In the genomic region with DNA sequence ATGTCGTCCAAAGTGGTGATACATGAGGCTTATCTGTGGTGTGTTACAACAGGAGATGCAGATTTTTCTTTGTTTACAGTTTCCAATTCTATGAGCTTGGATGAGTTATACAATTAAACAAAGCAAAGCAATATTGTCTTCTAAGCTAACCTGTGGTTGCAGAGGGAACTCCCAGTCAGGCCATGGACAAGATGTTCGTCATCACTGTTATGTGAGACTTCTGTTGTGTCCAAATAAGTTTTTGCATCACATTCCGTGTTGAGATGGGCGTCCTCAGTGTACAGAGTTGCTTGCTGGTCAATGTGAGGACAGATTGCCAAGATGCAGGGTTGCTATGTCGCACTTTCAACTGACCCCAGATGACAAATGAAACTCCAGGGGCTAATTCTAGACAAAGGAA, we compare ENCODE assay signal across 3 cellular contexts.
TF ChIP-seq lines count a peak whose summit lies in the region.

No MANE protein-coding gene starts in this region.

TF ChIP-seq in IMR-90, 13 proteins besides CTCF, POLR2A, EP300 and RAD21:
- no peak for TF ChIP-seq FOS (IDR thresholded peaks at IDR 0.05; ENCODE audit: low read depth, low read length)
- no peak for TF ChIP-seq BHLHE40 (IDR thresholded peaks at IDR 0.05; ENCODE audit: low read depth, low read length)
- TF ChIP-seq, protein P1, sequence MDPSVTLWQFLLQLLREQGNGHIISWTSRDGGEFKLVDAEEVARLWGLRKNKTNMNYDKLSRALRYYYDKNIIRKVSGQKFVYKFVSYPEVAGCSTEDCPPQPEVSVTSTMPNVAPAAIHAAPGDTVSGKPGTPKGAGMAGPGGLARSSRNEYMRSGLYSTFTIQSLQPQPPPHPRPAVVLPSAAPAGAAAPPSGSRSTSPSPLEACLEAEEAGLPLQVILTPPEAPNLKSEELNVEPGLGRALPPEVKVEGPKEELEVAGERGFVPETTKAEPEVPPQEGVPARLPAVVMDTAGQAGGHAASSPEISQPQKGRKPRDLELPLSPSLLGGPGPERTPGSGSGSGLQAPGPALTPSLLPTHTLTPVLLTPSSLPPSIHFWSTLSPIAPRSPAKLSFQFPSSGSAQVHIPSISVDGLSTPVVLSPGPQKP (IDR thresholded peaks at IDR 0.05; ENCODE audit: borderline replicate concordance, low read depth, low read length): no peak
- TF ChIP-seq CEBPB (IDR thresholded peaks at IDR 0.05; ENCODE audit: low read depth, low read length): no peak
- TF ChIP-seq CHD1 (IDR thresholded peaks at IDR 0.05; ENCODE audit: low read depth, low read length): no peak
- no peak for TF ChIP-seq MAZ (IDR thresholded peaks at IDR 0.05; ENCODE audit: borderline replicate concordance, low read depth, low read length)
- no peak for TF ChIP-seq SMC3 (IDR thresholded peaks at IDR 0.05; ENCODE audit: low read depth, low read length)
- TF ChIP-seq RCOR1 (IDR thresholded peaks at IDR 0.05; ENCODE audit: insufficient replicate concordance, low read length): no peak
- TF ChIP-seq, protein P2, sequence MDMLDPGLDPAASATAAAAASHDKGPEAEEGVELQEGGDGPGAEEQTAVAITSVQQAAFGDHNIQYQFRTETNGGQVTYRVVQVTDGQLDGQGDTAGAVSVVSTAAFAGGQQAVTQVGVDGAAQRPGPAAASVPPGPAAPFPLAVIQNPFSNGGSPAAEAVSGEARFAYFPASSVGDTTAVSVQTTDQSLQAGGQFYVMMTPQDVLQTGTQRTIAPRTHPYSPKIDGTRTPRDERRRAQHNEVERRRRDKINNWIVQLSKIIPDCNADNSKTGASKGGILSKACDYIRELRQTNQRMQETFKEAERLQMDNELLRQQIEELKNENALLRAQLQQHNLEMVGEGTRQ (IDR thresholded peaks at IDR 0.05; ENCODE audit: low read depth, low read length): no peak
- TF ChIP-seq MXI1 (IDR thresholded peaks at IDR 0.05; ENCODE audit: borderline replicate concordance, low read depth, low read length): no peak
- no peak for TF ChIP-seq NFE2L2 (IDR thresholded peaks at IDR 0.05; ENCODE audit: low read depth, low read length)
- TF ChIP-seq MAFK (IDR thresholded peaks at IDR 0.05; ENCODE audit: low read depth, low read length): no peak
- no peak for TF ChIP-seq RFX5 (IDR thresholded peaks at IDR 0.05; ENCODE audit: low read depth, low read length)
TF ChIP-seq in IMR-90: peak in this region for 0.

TF ChIP-seq in GM12878, 131 proteins besides CTCF, POLR2A, EP300 and RAD21:
- TF ChIP-seq SP1 (IDR thresholded peaks at IDR 0.05; ENCODE audit: low read depth, low read length) (no peak), SIN3A (IDR thresholded peaks at IDR 0.05; ENCODE audit: low read depth, low read length) (no peak), MTA2 (IDR thresholded peaks at IDR 0.05; ENCODE audit: low read depth) (no peak), POLR2AphosphoS5 (IDR thresholded peaks at IDR 0.05; ENCODE audit: low read length) (no peak)
- TF ChIP-seq, protein P3, sequence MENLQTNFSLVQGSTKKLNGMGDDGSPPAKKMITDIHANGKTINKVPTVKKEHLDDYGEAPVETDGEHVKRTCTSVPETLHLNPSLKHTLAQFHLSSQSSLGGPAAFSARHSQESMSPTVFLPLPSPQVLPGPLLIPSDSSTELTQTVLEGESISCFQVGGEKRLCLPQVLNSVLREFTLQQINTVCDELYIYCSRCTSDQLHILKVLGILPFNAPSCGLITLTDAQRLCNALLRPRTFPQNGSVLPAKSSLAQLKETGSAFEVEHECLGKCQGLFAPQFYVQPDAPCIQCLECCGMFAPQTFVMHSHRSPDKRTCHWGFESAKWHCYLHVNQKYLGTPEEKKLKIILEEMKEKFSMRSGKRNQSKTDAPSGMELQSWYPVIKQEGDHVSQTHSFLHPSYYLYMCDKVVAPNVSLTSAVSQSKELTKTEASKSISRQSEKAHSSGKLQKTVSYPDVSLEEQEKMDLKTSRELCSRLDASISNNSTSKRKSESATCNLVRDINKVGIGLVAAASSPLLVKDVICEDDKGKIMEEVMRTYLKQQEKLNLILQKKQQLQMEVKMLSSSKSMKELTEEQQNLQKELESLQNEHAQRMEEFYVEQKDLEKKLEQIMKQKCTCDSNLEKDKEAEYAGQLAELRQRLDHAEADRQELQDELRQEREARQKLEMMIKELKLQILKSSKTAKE (IDR thresholded peaks at IDR 0.05; ENCODE audit: low read depth, poor library complexity, severe bottlenecking): no peak
- TF ChIP-seq, protein P4, sequence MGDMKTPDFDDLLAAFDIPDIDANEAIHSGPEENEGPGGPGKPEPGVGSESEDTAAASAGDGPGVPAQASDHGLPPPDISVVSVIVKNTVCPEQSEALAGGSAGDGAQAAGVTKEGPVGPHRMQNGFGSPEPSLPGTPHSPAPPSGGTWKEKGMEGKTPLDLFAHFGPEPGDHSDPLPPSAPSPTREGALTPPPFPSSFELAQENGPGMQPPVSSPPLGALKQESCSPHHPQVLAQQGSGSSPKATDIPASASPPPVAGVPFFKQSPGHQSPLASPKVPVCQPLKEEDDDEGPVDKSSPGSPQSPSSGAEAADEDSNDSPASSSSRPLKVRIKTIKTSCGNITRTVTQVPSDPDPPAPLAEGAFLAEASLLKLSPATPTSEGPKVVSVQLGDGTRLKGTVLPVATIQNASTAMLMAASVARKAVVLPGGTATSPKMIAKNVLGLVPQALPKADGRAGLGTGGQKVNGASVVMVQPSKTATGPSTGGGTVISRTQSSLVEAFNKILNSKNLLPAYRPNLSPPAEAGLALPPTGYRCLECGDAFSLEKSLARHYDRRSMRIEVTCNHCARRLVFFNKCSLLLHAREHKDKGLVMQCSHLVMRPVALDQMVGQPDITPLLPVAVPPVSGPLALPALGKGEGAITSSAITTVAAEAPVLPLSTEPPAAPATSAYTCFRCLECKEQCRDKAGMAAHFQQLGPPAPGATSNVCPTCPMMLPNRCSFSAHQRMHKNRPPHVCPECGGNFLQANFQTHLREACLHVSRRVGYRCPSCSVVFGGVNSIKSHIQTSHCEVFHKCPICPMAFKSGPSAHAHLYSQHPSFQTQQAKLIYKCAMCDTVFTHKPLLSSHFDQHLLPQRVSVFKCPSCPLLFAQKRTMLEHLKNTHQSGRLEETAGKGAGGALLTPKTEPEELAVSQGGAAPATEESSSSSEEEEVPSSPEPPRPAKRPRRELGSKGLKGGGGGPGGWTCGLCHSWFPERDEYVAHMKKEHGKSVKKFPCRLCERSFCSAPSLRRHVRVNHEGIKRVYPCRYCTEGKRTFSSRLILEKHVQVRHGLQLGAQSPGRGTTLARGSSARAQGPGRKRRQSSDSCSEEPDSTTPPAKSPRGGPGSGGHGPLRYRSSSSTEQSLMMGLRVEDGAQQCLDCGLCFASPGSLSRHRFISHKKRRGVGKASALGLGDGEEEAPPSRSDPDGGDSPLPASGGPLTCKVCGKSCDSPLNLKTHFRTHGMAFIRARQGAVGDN (IDR thresholded peaks at IDR 0.05): 0 out of 2 replicates have a peak, but pooled peaks have one; percentile 7

TF ChIP-seq in SK-N-SH, 30 proteins besides CTCF, POLR2A, EP300 and RAD21:
- TF ChIP-seq FOXM1 (IDR thresholded peaks at IDR 0.05; ENCODE audit: low read depth) (no peak), RXRA (IDR thresholded peaks at IDR 0.05; ENCODE audit: borderline replicate concordance, low read depth) (no peak), GABPA (IDR thresholded peaks at IDR 0.05; ENCODE audit: low read depth) (no peak), JUND (IDR thresholded peaks at IDR 0.05) (no peak), FOSL2 (IDR thresholded peaks at IDR 0.05; ENCODE audit: borderline replicate concordance, low read depth) (no peak), GATA2 (CRISPR knock-in tag; IDR thresholded peaks at IDR 0.05) (no peak), SMC3 (IDR thresholded peaks at IDR 0.05; ENCODE audit: low read depth, low read length) (no peak), TEAD4 (IDR thresholded peaks at IDR 0.05; ENCODE audit: borderline replicate concordance, insufficient read depth) (no peak), MEF2A (IDR thresholded peaks at IDR 0.05; ENCODE audit: borderline replicate concordance, low read depth) (no peak), RCOR1 (IDR thresholded peaks at IDR 0.05; ENCODE audit: low read length) (no peak), ELF1 (IDR thresholded peaks at IDR 0.05) (no peak), EZH2phosphoT487 (IDR thresholded peaks at IDR 0.05; ENCODE audit: borderline replicate concordance, low read depth) (no peak)
- TF ChIP-seq, protein P5, sequence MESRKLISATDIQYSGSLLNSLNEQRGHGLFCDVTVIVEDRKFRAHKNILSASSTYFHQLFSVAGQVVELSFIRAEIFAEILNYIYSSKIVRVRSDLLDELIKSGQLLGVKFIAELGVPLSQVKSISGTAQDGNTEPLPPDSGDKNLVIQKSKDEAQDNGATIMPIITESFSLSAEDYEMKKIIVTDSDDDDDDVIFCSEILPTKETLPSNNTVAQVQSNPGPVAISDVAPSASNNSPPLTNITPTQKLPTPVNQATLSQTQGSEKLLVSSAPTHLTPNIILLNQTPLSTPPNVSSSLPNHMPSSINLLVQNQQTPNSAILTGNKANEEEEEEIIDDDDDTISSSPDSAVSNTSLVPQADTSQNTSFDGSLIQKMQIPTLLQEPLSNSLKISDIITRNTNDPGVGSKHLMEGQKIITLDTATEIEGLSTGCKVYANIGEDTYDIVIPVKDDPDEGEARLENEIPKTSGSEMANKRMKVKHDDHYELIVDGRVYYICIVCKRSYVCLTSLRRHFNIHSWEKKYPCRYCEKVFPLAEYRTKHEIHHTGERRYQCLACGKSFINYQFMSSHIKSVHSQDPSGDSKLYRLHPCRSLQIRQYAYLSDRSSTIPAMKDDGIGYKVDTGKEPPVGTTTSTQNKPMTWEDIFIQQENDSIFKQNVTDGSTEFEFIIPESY (IDR thresholded peaks at IDR 0.05; ENCODE audit: borderline replicate concordance, low read depth): no peak
- TF ChIP-seq, protein P2 (IDR thresholded peaks at IDR 0.05; ENCODE audit: borderline replicate concordance, low read depth, low read length): no peak
- TF ChIP-seq, protein P6, sequence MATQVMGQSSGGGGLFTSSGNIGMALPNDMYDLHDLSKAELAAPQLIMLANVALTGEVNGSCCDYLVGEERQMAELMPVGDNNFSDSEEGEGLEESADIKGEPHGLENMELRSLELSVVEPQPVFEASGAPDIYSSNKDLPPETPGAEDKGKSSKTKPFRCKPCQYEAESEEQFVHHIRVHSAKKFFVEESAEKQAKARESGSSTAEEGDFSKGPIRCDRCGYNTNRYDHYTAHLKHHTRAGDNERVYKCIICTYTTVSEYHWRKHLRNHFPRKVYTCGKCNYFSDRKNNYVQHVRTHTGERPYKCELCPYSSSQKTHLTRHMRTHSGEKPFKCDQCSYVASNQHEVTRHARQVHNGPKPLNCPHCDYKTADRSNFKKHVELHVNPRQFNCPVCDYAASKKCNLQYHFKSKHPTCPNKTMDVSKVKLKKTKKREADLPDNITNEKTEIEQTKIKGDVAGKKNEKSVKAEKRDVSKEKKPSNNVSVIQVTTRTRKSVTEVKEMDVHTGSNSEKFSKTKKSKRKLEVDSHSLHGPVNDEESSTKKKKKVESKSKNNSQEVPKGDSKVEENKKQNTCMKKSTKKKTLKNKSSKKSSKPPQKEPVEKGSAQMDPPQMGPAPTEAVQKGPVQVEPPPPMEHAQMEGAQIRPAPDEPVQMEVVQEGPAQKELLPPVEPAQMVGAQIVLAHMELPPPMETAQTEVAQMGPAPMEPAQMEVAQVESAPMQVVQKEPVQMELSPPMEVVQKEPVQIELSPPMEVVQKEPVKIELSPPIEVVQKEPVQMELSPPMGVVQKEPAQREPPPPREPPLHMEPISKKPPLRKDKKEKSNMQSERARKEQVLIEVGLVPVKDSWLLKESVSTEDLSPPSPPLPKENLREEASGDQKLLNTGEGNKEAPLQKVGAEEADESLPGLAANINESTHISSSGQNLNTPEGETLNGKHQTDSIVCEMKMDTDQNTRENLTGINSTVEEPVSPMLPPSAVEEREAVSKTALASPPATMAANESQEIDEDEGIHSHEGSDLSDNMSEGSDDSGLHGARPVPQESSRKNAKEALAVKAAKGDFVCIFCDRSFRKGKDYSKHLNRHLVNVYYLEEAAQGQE (IDR thresholded peaks at IDR 0.05; ENCODE audit: low read depth, low read length): no peak
- TF ChIP-seq, protein P7, sequence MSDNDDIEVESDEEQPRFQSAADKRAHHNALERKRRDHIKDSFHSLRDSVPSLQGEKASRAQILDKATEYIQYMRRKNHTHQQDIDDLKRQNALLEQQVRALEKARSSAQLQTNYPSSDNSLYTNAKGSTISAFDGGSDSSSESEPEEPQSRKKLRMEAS (IDR thresholded peaks at IDR 0.05; ENCODE audit: low read depth): no peak
- TF ChIP-seq, protein P8, sequence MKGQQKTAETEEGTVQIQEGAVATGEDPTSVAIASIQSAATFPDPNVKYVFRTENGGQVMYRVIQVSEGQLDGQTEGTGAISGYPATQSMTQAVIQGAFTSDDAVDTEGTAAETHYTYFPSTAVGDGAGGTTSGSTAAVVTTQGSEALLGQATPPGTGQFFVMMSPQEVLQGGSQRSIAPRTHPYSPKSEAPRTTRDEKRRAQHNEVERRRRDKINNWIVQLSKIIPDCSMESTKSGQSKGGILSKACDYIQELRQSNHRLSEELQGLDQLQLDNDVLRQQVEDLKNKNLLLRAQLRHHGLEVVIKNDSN (IDR thresholded peaks at IDR 0.05; ENCODE audit: borderline replicate concordance, low read depth): no peak
